In the genomic region with DNA sequence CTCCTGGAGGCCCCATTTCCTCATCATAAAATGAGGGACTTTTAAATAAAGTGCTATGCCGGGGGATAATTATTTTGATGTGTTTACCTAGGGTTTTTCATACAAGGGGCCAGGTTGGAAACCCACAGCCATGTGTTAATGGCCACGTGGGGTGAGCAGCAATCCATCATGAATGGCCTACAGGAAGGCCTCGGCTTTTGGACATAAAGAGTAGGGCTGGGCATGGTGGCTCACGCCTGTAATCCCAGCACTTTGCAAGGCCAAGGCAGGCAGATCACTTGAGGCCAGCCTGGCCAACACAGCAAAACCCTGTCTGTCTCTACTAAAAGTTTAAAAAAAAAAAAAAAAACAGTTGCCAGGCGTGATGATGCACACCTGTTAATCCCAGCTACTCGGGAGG, we compare ENCODE assay signal across 1 cellular context.
A peak's percentile ranks its signal among the peaks of the same experiment; 100 is the strongest.
TF ChIP-seq lines count a peak whose summit lies in the region.

No MANE protein-coding gene starts in this region.

TF ChIP-seq in K562, 482 proteins besides CTCF, POLR2A, EP300 and RAD21 (continued from another document):
- TF ChIP-seq SAP30 (IDR thresholded peaks at IDR 0.05; ENCODE audit: borderline replicate concordance, insufficient read depth, low read depth, low read length, poor library complexity, severe bottlenecking) (no peak), MEIS2 (IDR thresholded peaks at IDR 0.05; ENCODE audit: partially characterized antibody) (peak; percentile 20), ZBTB1 (CRISPR knock-in tag; IDR thresholded peaks at IDR 0.05; ENCODE audit: borderline replicate concordance, low read depth) (no peak), PTBP1 (IDR thresholded peaks at IDR 0.05; ENCODE audit: low read depth, low read length) (no peak), ZNF274 (IDR thresholded peaks at IDR 0.05; ENCODE audit: borderline replicate concordance, low read depth, low read length) (no peak), GTF2F1 (IDR thresholded peaks at IDR 0.05; ENCODE audit: low read depth, low read length) (no peak), ETV6 (IDR thresholded peaks at IDR 0.05; ENCODE audit: borderline replicate concordance in 1 of 2, low read depth in 2 of 2, low read length in 1 of 2) (no peak), ETV6 (CRISPR knock-in tag; IDR thresholded peaks at IDR 0.05; ENCODE audit: borderline replicate concordance) (no peak), POLR3G (IDR thresholded peaks at IDR 0.05; ENCODE audit: extremely low read depth, insufficient read length, insufficient replicate concordance) (no peak), ZNF778 (CRISPR knock-in tag; IDR thresholded peaks at IDR 0.05) (no peak), HMGN3 (IDR thresholded peaks at IDR 0.05; ENCODE audit: borderline replicate concordance, extremely low read depth, insufficient read length, low read depth, low read length) (no peak), HNRNPH1 (optimal IDR thresholded peaks at IDR 0.05; ENCODE audit: low read depth, low read length) (no peak), PML (IDR thresholded peaks at IDR 0.05; ENCODE audit: low read length) (no peak), ZNF354B (CRISPR knock-in tag; IDR thresholded peaks at IDR 0.05) (no peak)
- TF ChIP-seq, protein P1, sequence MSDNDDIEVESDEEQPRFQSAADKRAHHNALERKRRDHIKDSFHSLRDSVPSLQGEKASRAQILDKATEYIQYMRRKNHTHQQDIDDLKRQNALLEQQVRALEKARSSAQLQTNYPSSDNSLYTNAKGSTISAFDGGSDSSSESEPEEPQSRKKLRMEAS (CRISPR knock-in tag; IDR thresholded peaks at IDR 0.05): no peak
- TF ChIP-seq, protein P2, sequence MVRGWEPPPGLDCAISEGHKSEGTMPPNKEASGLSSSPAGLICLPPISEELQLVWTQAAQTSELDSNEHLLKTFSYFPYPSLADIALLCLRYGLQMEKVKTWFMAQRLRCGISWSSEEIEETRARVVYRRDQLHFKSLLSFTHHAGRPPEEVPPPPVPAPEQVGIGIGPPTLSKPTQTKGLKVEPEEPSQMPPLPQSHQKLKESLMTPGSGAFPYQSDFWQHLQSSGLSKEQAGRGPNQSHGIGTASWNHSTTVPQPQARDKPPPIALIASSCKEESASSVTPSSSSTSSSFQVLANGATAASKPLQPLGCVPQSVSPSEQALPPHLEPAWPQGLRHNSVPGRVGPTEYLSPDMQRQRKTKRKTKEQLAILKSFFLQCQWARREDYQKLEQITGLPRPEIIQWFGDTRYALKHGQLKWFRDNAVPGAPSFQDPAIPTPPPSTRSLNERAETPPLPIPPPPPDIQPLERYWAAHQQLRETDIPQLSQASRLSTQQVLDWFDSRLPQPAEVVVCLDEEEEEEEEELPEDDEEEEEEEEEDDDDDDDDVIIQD (CRISPR knock-in tag; IDR thresholded peaks at IDR 0.05): no peak
- TF ChIP-seq, protein P3, sequence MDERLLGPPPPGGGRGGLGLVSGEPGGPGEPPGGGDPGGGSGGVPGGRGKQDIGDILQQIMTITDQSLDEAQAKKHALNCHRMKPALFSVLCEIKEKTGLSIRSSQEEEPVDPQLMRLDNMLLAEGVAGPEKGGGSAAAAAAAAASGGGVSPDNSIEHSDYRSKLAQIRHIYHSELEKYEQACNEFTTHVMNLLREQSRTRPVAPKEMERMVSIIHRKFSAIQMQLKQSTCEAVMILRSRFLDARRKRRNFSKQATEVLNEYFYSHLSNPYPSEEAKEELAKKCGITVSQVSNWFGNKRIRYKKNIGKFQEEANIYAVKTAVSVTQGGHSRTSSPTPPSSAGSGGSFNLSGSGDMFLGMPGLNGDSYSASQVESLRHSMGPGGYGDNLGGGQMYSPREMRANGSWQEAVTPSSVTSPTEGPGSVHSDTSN (CRISPR knock-in tag; IDR thresholded peaks at IDR 0.05; ENCODE audit: low read depth): no peak
- TF ChIP-seq, protein P3 (tag; conservative IDR thresholded peaks at IDR 0.05; ENCODE audit: low read depth): peak; percentile 67
- TF ChIP-seq, protein P4, sequence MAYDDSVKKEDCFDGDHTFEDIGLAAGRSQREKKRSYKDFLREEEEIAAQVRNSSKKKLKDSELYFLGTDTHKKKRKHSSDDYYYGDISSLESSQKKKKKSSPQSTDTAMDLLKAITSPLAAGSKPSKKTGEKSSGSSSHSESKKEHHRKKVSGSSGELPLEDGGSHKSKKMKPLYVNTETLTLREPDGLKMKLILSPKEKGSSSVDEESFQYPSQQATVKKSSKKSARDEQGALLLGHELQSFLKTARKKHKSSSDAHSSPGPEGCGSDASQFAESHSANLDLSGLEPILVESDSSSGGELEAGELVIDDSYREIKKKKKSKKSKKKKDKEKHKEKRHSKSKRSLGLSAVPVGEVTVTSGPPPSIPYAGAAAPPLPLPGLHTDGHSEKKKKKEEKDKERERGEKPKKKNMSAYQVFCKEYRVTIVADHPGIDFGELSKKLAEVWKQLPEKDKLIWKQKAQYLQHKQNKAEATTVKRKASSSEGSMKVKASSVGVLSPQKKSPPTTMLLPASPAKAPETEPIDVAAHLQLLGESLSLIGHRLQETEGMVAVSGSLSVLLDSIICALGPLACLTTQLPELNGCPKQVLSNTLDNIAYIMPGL (CRISPR knock-in tag; IDR thresholded peaks at IDR 0.05): no peak
TF ChIP-seq in K562: peak in this region for 3.
